In the genomic region with DNA sequence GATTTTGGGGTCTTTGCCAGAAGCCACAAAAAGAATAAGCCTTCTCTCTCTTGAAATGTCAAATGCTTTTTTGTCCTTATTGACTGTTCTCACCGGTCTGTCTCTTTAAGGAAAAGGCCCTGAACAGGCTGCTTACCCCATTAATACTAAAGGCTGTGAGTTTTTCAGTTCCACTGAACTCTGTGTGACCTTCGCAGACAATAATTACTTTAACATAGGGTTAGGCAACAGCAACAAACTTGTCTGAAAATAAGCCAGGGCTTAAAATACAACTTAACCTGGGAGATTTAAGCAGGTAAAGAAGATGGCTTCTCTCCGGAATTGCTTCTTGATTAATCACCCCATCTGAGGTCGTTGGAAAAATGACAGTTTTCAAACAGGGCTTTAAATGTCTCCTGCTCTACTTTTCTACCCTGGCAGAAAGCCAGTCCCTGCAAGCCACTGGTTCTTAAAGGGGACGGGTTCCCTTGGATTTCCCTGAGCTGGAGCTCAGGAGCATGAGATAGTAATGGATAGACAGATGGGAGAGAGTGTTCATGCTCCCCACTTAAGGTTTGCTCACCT, we compare ENCODE assay signal across 15 cellular contexts.
DNase-seq lines count a peak whose midpoint lies in the region; ATAC-seq, FAIRE-seq and TF ChIP-seq lines count a peak whose summit lies in the region.
"Had no signal": no experiment of that assay in that cellular context is flagged by ENCODE, and none has a peak within 500 bp of the region (broad histone marks: within the 10 kb centered on the region; RNA-seq: fewer than 3 reads in every experiment).

No MANE protein-coding gene starts in this region.

- DNase-seq in A673 (ENCODE audit: low spot score): peak; percentile 48
- peak; percentile 22 for DNase-seq in NCI-H524 treated with DMSO at 0.1 percent for 48 hours (lab: John Stamatoyannopoulos, UW)
- DNase-seq in fibroblast of lung (ENCODE audit: low read depth in 2 of 2): peak; percentile 0
- DNase-seq in kidney: no peak
- no peak for DNase-seq in activated CD4-positive, alpha-beta T cell treated with anti-CD3 and anti-CD28 coated beads, Interleukin-2, amount 50 U/mL, for 48 hours
- no peak for DNase-seq in mesenteric fat pad (ENCODE audit: low spot score)
- DNase-seq: activated CD4-positive, alpha-beta T cell treated with anti-CD3 and anti-CD28 coated beads, Interleukin-2, amount 10 ng/mL, durations not matched to agents 7 days and 5 days; activated T-cell treated with anti-CD3 and anti-CD28 coated beads, Interleukin-2, amount 50 U/mL, for 72 hours; effector CD4-positive, alpha-beta T cell had no signal

- H3K36me3 ChIP-seq in A673 (ENCODE audit: insufficient read depth, low read length, poor library complexity, severe bottlenecking): no peaks in the 10 kb centered on the region
- H3K36me3 ChIP-seq in fibroblast of lung (ENCODE audit: control insufficient read depth, insufficient read depth, low read length): no peaks in the 10 kb centered on the region
- no peaks in the 10 kb centered on the region for H3K36me3 ChIP-seq in kidney (ENCODE audit: control insufficient read depth in 1 of 2, insufficient read depth in 2 of 2, low read length in 2 of 2)
- H3K36me3 ChIP-seq: neural progenitor cell had no signal

- peaks cover 83% of the 10 kb centered on the region for H3K4me1 Mint-ChIP-seq in nephron
- H3K4me1 Mint-ChIP-seq: activated CD4-positive, alpha-beta T cell treated with anti-CD3 and anti-CD28 coated beads, Interleukin-2, amount 10 ng/mL, durations not matched to agents 7 days and 5 days had no signal

- no peaks in the 10 kb centered on the region for H3K4me1 ChIP-seq in A673 (ENCODE audit: insufficient read depth, low read length, poor library complexity, severe bottlenecking)
- H3K4me1 ChIP-seq in fibroblast of lung (ENCODE audit: control insufficient read depth, extremely low read depth, insufficient read depth, low read length): no peaks in the 10 kb centered on the region
- H3K4me1 ChIP-seq in kidney (ENCODE audit: control insufficient read depth in 1 of 2, insufficient read depth in 1 of 2, low read depth in 1 of 2, low read length in 2 of 2): peaks cover 4 to 15% of the 10 kb centered on the region in 2 donors
- H3K4me1 ChIP-seq: foreskin keratinocyte had no signal

- no peaks in the 10 kb centered on the region for H4K20me1 ChIP-seq in fibroblast of lung (ENCODE audit: control insufficient read depth, extremely low read depth, insufficient read depth, low read length)

- no peaks in the 10 kb centered on the region for H3K79me2 ChIP-seq in fibroblast of lung (ENCODE audit: control insufficient read depth, insufficient read depth, low read length)

- H3K27ac ChIP-seq in A673 (ENCODE audit: low read depth, low read length, poor library complexity, severe bottlenecking) (no peak overlapping the region), fibroblast of lung (ENCODE audit: insufficient read depth, low read length) (no peak overlapping the region), kidney (ENCODE audit: low read depth in 2 of 2, low read length in 2 of 2) (no peak overlapping the region)
- H3K27ac ChIP-seq: foreskin keratinocyte, neural progenitor cell had no signal

- H3K9me3 ChIP-seq in A673 (ENCODE audit: low read depth, low read length, poor library complexity, severe bottlenecking) (no peaks in the 10 kb centered on the region), fibroblast of lung (ENCODE audit: control insufficient read depth, insufficient read depth, low read depth, low read length) (no peaks in the 10 kb centered on the region), kidney (ENCODE audit: control insufficient read depth in 1 of 2, low read length in 2 of 2) (no peaks in the 10 kb centered on the region)

- ATAC-seq in GM19395 (IDR thresholded peaks at IDR 0.05; ENCODE audit: unreplicated experiment): no peak
- ATAC-seq: activated T-cell treated with anti-CD3 and anti-CD28 coated beads, Interleukin-2, amount 50 U/mL, for 72 hours; foreskin keratinocyte; Panc1 had no signal

- no peak for FAIRE-seq in kidney (lab: Jason Lieb, UNC)
- FAIRE-seq: keratinocyte had no signal

- BruUV-seq in A673 (replicated peaks; lab: Mats Ljungman, UMichigan): no TSS peak

- H2AFZ ChIP-seq in fibroblast of lung (ENCODE audit: low read length): no peak overlapping the region
- H2AFZ ChIP-seq: neural progenitor cell had no signal

- H3K27me3 ChIP-seq in A673 (replicated peaks; ENCODE audit: insufficient read depth, low read depth, low read length, poor library complexity): no peaks in the 10 kb centered on the region
- no peaks in the 10 kb centered on the region for H3K27me3 ChIP-seq in fibroblast of lung (ENCODE audit: control insufficient read depth, insufficient read depth, low read length)
- H3K27me3 ChIP-seq: neural progenitor cell had no signal

- POLR2A ChIA-PET in A673 (lab: Charles Lee; ENCODE audit: low non-redundant PET): no interaction called here

- TF ChIP-seq CTCF in A673 (conservative IDR thresholded peaks at IDR 0.05; ENCODE audit: low read depth, low read length) (no peak), fibroblast of lung (conservative IDR thresholded peaks at IDR 0.05 in 1 of 2, IDR thresholded peaks at IDR 0.05 in 1 of 2; ENCODE audit: low read depth in 1 of 2, low read length in 2 of 2) (no peak), nephron (IDR thresholded peaks at IDR 0.05; ENCODE audit: unreplicated experiment in 3 of 3) (no peak), kidney (IDR thresholded peaks at IDR 0.05; ENCODE audit: borderline replicate concordance, extremely low read depth, insufficient read depth) (no peak)

- no peak overlapping the region for H3K4me3 ChIP-seq in A673 (ENCODE audit: low read depth, low read length, poor library complexity, severe bottlenecking)
- H3K4me3 ChIP-seq in fibroblast of lung (replicated peaks in 1 of 4; ENCODE audit: control extremely low read depth in 1 of 4, insufficient read depth in 1 of 4, low read depth in 3 of 4, low read length in 4 of 4): no peak overlapping the region
- H3K4me3 ChIP-seq in kidney (ENCODE audit: low read length in 2 of 2): peak overlapping the region in 1 of 2 donors; percentile 38
- H3K4me3 ChIP-seq: neural progenitor cell had no signal

- H3K27ac Mint-ChIP-seq in nephron: peak overlapping the region; percentile 73 to 96 (median 93)
- H3K27ac Mint-ChIP-seq: activated CD4-positive, alpha-beta T cell treated with anti-CD3 and anti-CD28 coated beads, Interleukin-2, amount 10 ng/mL, durations not matched to agents 7 days and 5 days; activated T-cell treated with anti-CD3 and anti-CD28 coated beads, Interleukin-2, amount 50 U/mL, for 72 hours; neural progenitor cell had no signal

- H3K27me3 Mint-ChIP-seq in nephron (ENCODE audit: low read depth): no peaks in the 10 kb centered on the region
- H3K27me3 Mint-ChIP-seq: activated CD4-positive, alpha-beta T cell treated with anti-CD3 and anti-CD28 coated beads, Interleukin-2, amount 10 ng/mL, durations not matched to agents 7 days and 5 days had no signal

- CTCF ChIA-PET in A673 (lab: Charles Lee): no interaction called here

- intact Hi-C loops in A673 (cut with micrococcal nuclease; ENCODE audit: unreplicated experiment): no loop called here
- intact Hi-C loops in kidney (cut with DNase I): no loop called here

- H3K36me3 Mint-ChIP-seq in nephron (ENCODE audit: low read depth): no peaks in the 10 kb centered on the region
- H3K36me3 Mint-ChIP-seq: neural progenitor cell had no signal

- H3K4me2 ChIP-seq in fibroblast of lung (ENCODE audit: extremely low read depth, insufficient read depth, low read length): no peak overlapping the region
- H3K4me2 ChIP-seq: neural progenitor cell had no signal

- peak overlapping the region in 2 of 3 experiments; percentile 0 to 18 for H3K4me3 Mint-ChIP-seq in nephron
- H3K4me3 Mint-ChIP-seq: activated CD4-positive, alpha-beta T cell treated with anti-CD3 and anti-CD28 coated beads, Interleukin-2, amount 10 ng/mL, durations not matched to agents 7 days and 5 days; activated T-cell treated with anti-CD3 and anti-CD28 coated beads, Interleukin-2, amount 50 U/mL, for 72 hours; neural progenitor cell had no signal

- H3K9me3 Mint-ChIP-seq in nephron: no peaks in the 10 kb centered on the region
- H3K9me3 Mint-ChIP-seq: activated CD4-positive, alpha-beta T cell treated with anti-CD3 and anti-CD28 coated beads, Interleukin-2, amount 10 ng/mL, durations not matched to agents 7 days and 5 days; activated T-cell treated with anti-CD3 and anti-CD28 coated beads, Interleukin-2, amount 50 U/mL, for 72 hours; neural progenitor cell had no signal

- H3K9ac ChIP-seq in fibroblast of lung (ENCODE audit: insufficient read depth, low read length) (no peak overlapping the region), kidney (ENCODE audit: low read length in 2 of 2) (no peak overlapping the region)
- H3K9ac ChIP-seq: neural progenitor cell had no signal

Comparison
In these comparisons a context has a peak if more than half of its experiments do, and no peak if none do; other contexts are left out.
1. DNase-seq: peak in A673 (single experiment), NCI-H524 treated with DMSO at 0.1 percent for 48 hours (single experiment) and fibroblast of lung (2 of 2); none in kidney (single experiment), activated CD4-positive, alpha-beta T cell treated with anti-CD3 and anti-CD28 coated beads, Interleukin-2, amount 50 U/mL, for 48 hours (0 of 2) and mesenteric fat pad (single experiment).